ENCODE assay signal across 1 cellular context in the genomic region with DNA sequence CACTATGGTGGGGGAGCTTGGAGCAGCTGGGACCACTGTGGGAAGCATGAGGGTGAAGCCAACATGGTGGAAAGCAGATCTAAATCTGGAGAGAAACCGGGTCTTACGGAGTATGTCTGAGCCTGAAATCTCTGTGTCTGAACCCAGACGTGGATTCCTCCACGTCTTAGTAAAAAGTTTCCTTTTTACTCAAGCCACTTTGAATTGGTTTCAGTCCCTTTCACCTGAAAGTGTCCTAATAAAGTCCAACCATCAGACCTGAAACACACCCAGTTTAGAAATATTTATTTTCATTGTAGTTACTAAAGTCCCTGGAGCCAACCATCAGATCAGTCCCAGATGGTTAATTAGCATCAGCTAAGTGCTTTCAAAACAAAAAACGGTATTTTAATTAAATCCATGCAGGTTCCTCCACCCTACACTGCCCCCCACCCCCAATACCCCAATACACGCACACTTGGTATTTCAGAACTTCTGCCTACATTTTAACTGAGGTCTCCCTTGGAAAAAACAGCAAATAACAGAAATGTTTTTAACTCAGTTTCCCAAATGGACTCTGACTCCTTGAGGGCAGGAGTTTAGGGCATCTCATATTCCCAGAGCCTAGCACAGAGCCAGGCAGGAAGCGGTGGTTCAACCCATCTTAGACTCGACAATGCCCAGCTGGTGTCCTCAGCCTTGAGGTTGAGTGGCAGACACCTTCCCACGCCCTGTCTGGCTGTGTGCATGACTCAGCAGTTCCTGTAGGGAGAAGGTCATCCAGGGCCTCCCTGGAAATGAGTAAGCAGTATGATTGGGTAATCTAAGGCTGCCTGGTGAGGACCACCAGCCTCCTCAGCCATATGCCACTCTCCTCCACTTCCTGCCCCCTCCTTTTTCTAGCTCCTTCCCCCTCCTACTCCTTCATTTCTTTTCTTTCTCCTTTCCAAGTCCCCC.
TF ChIP-seq lines count a peak whose summit lies in the region.

No MANE protein-coding gene starts in this region.

TF ChIP-seq in HCT116, 20 proteins besides CTCF, POLR2A, EP300 and RAD21 (continued from another document):
- TF ChIP-seq CBX3 (IDR thresholded peaks at IDR 0.05; ENCODE audit: low read depth) (0 out of 2 replicates have a peak, but pooled peaks have one; percentile 23), SRF (IDR thresholded peaks at IDR 0.05; ENCODE audit: low read depth) (no peak), SIN3A (IDR thresholded peaks at IDR 0.05; ENCODE audit: low read depth) (no peak), FOSL1 (IDR thresholded peaks at IDR 0.05; ENCODE audit: low read depth) (peak; percentile 64)
